In the genomic region with DNA sequence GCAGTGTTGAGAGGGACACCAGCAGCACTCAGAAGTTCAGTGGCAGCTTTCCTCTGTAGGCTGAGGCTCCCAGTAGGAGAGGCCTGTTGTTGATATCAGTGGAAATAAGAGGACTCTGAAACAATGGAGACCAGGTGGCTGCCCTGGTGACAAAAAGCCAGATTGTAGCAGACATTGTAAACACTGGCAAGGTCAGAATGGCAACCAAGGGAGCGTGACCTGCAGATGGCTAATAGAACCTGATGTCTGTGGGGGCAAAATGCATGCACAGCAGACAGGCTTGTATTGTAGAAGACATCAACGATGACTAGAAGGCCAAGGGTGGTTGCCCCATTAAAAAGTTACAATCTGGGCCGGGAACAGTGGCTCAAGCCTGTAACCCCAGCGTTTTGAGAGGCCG, we compare ENCODE assay signal across 18 cellular contexts. TPM values are rescaled to one million over a fixed set of nuclear protein-coding genes. Genes with fewer than 3 reads are reported as not detected.
DNase-seq lines count a peak whose midpoint lies in the region; ATAC-seq and TF ChIP-seq lines count a peak whose summit lies in the region.
"Had no signal": no experiment of that assay in that cellular context is flagged by ENCODE, and none has a peak within 500 bp of the region (broad histone marks: within the 10 kb centered on the region; RNA-seq: fewer than 3 reads in every experiment).

No MANE protein-coding gene starts in this region.

- no peaks in the 10 kb centered on the region for H3K36me3 ChIP-seq in BE2C
- H3K36me3 ChIP-seq: upper lobe of left lung had no signal

- no peak overlapping the region for H3K4me3 Mint-ChIP-seq in T-helper 2 cell treated with Interferon-gamma antibody and Interleukin-4, amounts not matched to agents 5 μg/mL and 100 μg/mL, for 36 hours
- H3K4me3 Mint-ChIP-seq: activated CD8-positive, alpha-beta T cell treated with anti-CD3 and anti-CD28 coated beads for 36 hours; stimulated activated naive B cell treated with anti-CD40 and anti-IgM and Interleukin-4, amounts not matched to agents 10 μg/mL and 1 μg/mL and 100 μg/mL, for 72 hours had no signal

- H3K27ac Mint-ChIP-seq in T-helper 2 cell treated with Interferon-gamma antibody and Interleukin-4, amounts not matched to agents 5 μg/mL and 100 μg/mL, for 36 hours = no peak overlapping the region
- H3K27ac Mint-ChIP-seq: activated CD8-positive, alpha-beta T cell treated with anti-CD3 and anti-CD28 coated beads for 36 hours; stimulated activated naive B cell treated with anti-CD40 and anti-IgM and Interleukin-4, amounts not matched to agents 10 μg/mL and 1 μg/mL and 100 μg/mL, for 72 hours had no signal

- no peaks in the 10 kb centered on the region for H3K9me3 Mint-ChIP-seq in T-helper 2 cell treated with Interferon-gamma antibody and Interleukin-4, amounts not matched to agents 5 μg/mL and 100 μg/mL, for 36 hours
- H3K9me3 Mint-ChIP-seq: activated CD8-positive, alpha-beta T cell treated with anti-CD3 and anti-CD28 coated beads for 36 hours; stimulated activated naive B cell treated with anti-CD40 and anti-IgM and Interleukin-4, amounts not matched to agents 10 μg/mL and 1 μg/mL and 100 μg/mL, for 72 hours had no signal

- no peaks in the 10 kb centered on the region for H3K4me1 Mint-ChIP-seq in T-helper 2 cell treated with Interferon-gamma antibody and Interleukin-4, amounts not matched to agents 5 μg/mL and 100 μg/mL, for 36 hours (ENCODE audit: low read depth)
- H3K4me1 Mint-ChIP-seq: stimulated activated naive B cell treated with anti-CD40 and anti-IgM and Interleukin-4, amounts not matched to agents 10 μg/mL and 1 μg/mL and 100 μg/mL, for 72 hours had no signal

- intact Hi-C loops in posterior cingulate gyrus (cut with DNase I) = no loop called here

- H3K4me1 ChIP-seq in BE2C = no peaks in the 10 kb centered on the region
- H3K4me1 ChIP-seq: parathyroid adenoma, upper lobe of left lung had no signal

- H3K27me3 Mint-ChIP-seq in T-helper 2 cell treated with Interferon-gamma antibody and Interleukin-4, amounts not matched to agents 5 μg/mL and 100 μg/mL, for 36 hours (ENCODE audit: low read depth) = no peaks in the 10 kb centered on the region
- H3K27me3 Mint-ChIP-seq: activated CD8-positive, alpha-beta T cell treated with anti-CD3 and anti-CD28 coated beads for 36 hours had no signal

- TF ChIP-seq CTCF in BE2C (IDR thresholded peaks at IDR 0.05; ENCODE audit: low read depth, low read length) = no peak

- no peaks in the 10 kb centered on the region for H3K9me3 ChIP-seq in BE2C
- H3K9me3 ChIP-seq: upper lobe of left lung had no signal

- H3K27me3 ChIP-seq in BE2C = no peaks in the 10 kb centered on the region
- H3K27me3 ChIP-seq: upper lobe of left lung had no signal

- DNase-seq in BE2C = peak; percentile 56
- DNase-seq in NAMALWA (ENCODE audit: low spot score) = peak; percentile 53
- DNase-seq in NCI-H2196 treated with DMSO at 0.1 percent for 48 hours (lab: John Stamatoyannopoulos, UW; ENCODE audit: unreplicated experiment) = peak; percentile 44
- peak; percentile 11 for DNase-seq in dermis blood vessel endothelial cell
- no peak for DNase-seq in posterior cingulate gyrus
- no peak for DNase-seq in T-helper 2 cell treated with Interferon-gamma antibody and Interleukin-4, amounts not matched to agents 5 μg/mL and 100 μg/mL, for 36 hours (ENCODE audit: low spot score)
- no peak for DNase-seq in HuH-7.5 (ENCODE audit: low spot score)
- DNase-seq: activated CD8-positive, alpha-beta T cell treated with anti-CD3 and anti-CD28 coated beads for 36 hours; caudate nucleus; left cardiac atrium; NCI-H1436; PC-9; stimulated activated naive B cell treated with anti-CD40 and anti-IgM and Interleukin-4, amounts not matched to agents 10 μg/mL and 1 μg/mL and 100 μg/mL, for 72 hours; upper lobe of left lung had no signal

- no peak for ATAC-seq in HG03108 (IDR thresholded peaks at IDR 0.05; ENCODE audit: unreplicated experiment)
- ATAC-seq: activated CD8-positive, alpha-beta T cell treated with anti-CD3 and anti-CD28 coated beads for 36 hours; K562; left cardiac atrium; stimulated activated naive B cell treated with anti-CD40 and anti-IgM and Interleukin-4, amounts not matched to agents 10 μg/mL and 1 μg/mL and 100 μg/mL, for 72 hours had no signal

- H3K4me3 ChIP-seq in BE2C (ENCODE audit: low read depth, low read length) = no peak overlapping the region
- H3K4me3 ChIP-seq: K562, PC-9, skin epidermis, upper lobe of left lung had no signal

- H3K36me3 Mint-ChIP-seq in T-helper 2 cell treated with Interferon-gamma antibody and Interleukin-4, amounts not matched to agents 5 μg/mL and 100 μg/mL, for 36 hours (ENCODE audit: low read depth) = no peaks in the 10 kb centered on the region
- H3K36me3 Mint-ChIP-seq: stimulated activated naive B cell treated with anti-CD40 and anti-IgM and Interleukin-4, amounts not matched to agents 10 μg/mL and 1 μg/mL and 100 μg/mL, for 72 hours had no signal

RNA-seq across cellular contexts. Expression of a gene that starts 53.0 kb away (rescaled TPM):
- polyA plus RNA-seq in BE2C (2012; ENCODE audit: insufficient read depth, insufficient read length, low read depth) = 0.25 TPM
- under 0.01 TPM in 1 of 2 replicates, not detected in the other for total RNA-seq in dermis blood vessel endothelial cell
- total RNA-seq: activated CD8-positive, alpha-beta T cell treated with anti-CD3 and anti-CD28 coated beads for 36 hours; K562 had no signal
- polyA plus RNA-seq: K562 had no signal

RNA-seq across cellular contexts. Expression of a gene that starts 59.3 kb away (rescaled TPM):
- polyA plus RNA-seq in BE2C (2012; ENCODE audit: insufficient read depth, insufficient read length, low read depth) = not detected
- total RNA-seq in dermis blood vessel endothelial cell = 0.14 and 0.68 TPM in 2 replicates

Comparison
In these comparisons a context has a peak if more than half of its experiments do, and no peak if none do; other contexts are left out.
1. DNase-seq: peak in BE2C (single experiment), NAMALWA (single experiment), NCI-H2196 treated with DMSO at 0.1 percent for 48 hours (single experiment) and dermis blood vessel endothelial cell (single experiment); none in posterior cingulate gyrus (0 of 10), T-helper 2 cell treated with Interferon-gamma antibody and Interleukin-4, amounts not matched to agents 5 μg/mL and 100 μg/mL, for 36 hours (single experiment) and HuH-7.5 (single experiment).